23 cellular contexts compared by ENCODE assay signal in genomic region chr10:9853405-9854010, GRCh38.
DNase-seq lines count a peak whose midpoint lies in the region; ATAC-seq and TF ChIP-seq lines count a peak whose summit lies in the region.
"Had no signal": no experiment of that assay in that cellular context is flagged by ENCODE, and none has a peak within 500 bp of the region (broad histone marks: within the 10 kb centered on the region; RNA-seq: fewer than 3 reads in every experiment).

No MANE protein-coding gene starts in this region.

- H3K36me3 ChIP-seq in SK-N-SH (replicated peaks in 1 of 2; ENCODE audit: control insufficient read depth in 1 of 2, insufficient read depth in 2 of 2, low read length in 1 of 2) (no peaks in the 10 kb centered on the region), testis (ENCODE audit: low read depth, missing control alignments) (no peaks in the 10 kb centered on the region), GM23338 (ENCODE audit: insufficient read depth) (0 out of 2 replicates have a peak, but pooled peaks cover 3% of the 10 kb centered on the region)
- H3K36me3 ChIP-seq: colonic mucosa had no signal

- H3K27ac ChIP-seq in SK-N-SH (ENCODE audit: low read depth in 2 of 2, low read length in 1 of 2) = no peak overlapping the region
- no peak overlapping the region for H3K27ac ChIP-seq in testis
- H3K27ac ChIP-seq in GM23338 (ENCODE audit: low read depth) = no peak overlapping the region
- H3K27ac ChIP-seq: colonic mucosa, hepatocyte had no signal

- peaks cover 40% of the 10 kb centered on the region for H3K9me3 Mint-ChIP-seq in GM23338

- no peaks in the 10 kb centered on the region for H3K4me1 ChIP-seq in SK-N-SH (ENCODE audit: control insufficient read depth in 1 of 2, insufficient read depth in 2 of 2, low read depth in 1 of 2, low read length in 1 of 2)
- H3K4me1 ChIP-seq in testis = no peaks in the 10 kb centered on the region
- no peaks in the 10 kb centered on the region for H3K4me1 ChIP-seq in GM23338 (ENCODE audit: insufficient read depth)
- H3K4me1 ChIP-seq: colonic mucosa had no signal

- H3K79me2 ChIP-seq in SK-N-SH (ENCODE audit: insufficient read depth) (no peaks in the 10 kb centered on the region), GM23338 (replicated peaks; ENCODE audit: insufficient read depth) (no peaks in the 10 kb centered on the region)
- H3K79me2 ChIP-seq: hepatocyte had no signal

- H3K9ac ChIP-seq in SK-N-SH = no peak overlapping the region

- peaks cover 17% of the 10 kb centered on the region for H3K9me3 ChIP-seq in SK-N-SH
- H3K9me3 ChIP-seq in testis = no peaks in the 10 kb centered on the region
- H3K9me3 ChIP-seq: colonic mucosa had no signal

- H4K20me1 ChIP-seq in SK-N-SH (ENCODE audit: insufficient read depth) (no peaks in the 10 kb centered on the region), GM23338 (replicated peaks; ENCODE audit: insufficient read depth) (no peaks in the 10 kb centered on the region)

- peak; percentile 23; the same call in 1 of the 2 replicates for TF ChIP-seq RAD21 in SK-N-SH (IDR thresholded peaks at IDR 0.05; ENCODE audit: low read length)

- no peak overlapping the region for H3K4me3 Mint-ChIP-seq in GM23338
- H3K4me3 Mint-ChIP-seq: activated naive CD8-positive, alpha-beta T cell treated with anti-CD3 and anti-CD28 coated beads for 36 hours; B cell; immature natural killer cell; stimulated activated naive CD8-positive, alpha-beta T cell treated with anti-CD3 and anti-CD28 coated beads, Interleukin-15, Interleukin-2, amounts not matched to agents 100 ng/mL and 50 ng/mL, for 24 hours; T-helper 17 cell had no signal

- TF ChIP-seq EP300 in SK-N-SH (IDR thresholded peaks at IDR 0.05; ENCODE audit: borderline replicate concordance in 1 of 2, low read depth in 1 of 2, low read length in 1 of 2) = no peak

- H3K27me3 ChIP-seq in SK-N-SH (ENCODE audit: insufficient read depth) = no peaks in the 10 kb centered on the region
- no peaks in the 10 kb centered on the region for H3K27me3 ChIP-seq in testis
- no peaks in the 10 kb centered on the region for H3K27me3 ChIP-seq in GM23338 (ENCODE audit: insufficient read depth)
- H3K27me3 ChIP-seq: colonic mucosa, hepatocyte had no signal

- peaks cover 1% of the 10 kb centered on the region for H3K27me3 Mint-ChIP-seq in GM23338 (ENCODE audit: insufficient read depth, low read depth, poor library complexity)
- H3K27me3 Mint-ChIP-seq: activated naive CD8-positive, alpha-beta T cell treated with anti-CD3 and anti-CD28 coated beads for 36 hours; B cell; stimulated activated naive CD8-positive, alpha-beta T cell treated with anti-CD3 and anti-CD28 coated beads, Interleukin-15, Interleukin-2, amounts not matched to agents 100 ng/mL and 50 ng/mL, for 24 hours; T-helper 17 cell had no signal

- CTCF ChIA-PET in SK-N-SH (lab: Yijun Ruan, JAX) = no interaction called here

- H3K36me3 Mint-ChIP-seq in GM23338 (ENCODE audit: low read depth) = peaks cover 24% of the 10 kb centered on the region
- H3K36me3 Mint-ChIP-seq: activated naive CD8-positive, alpha-beta T cell treated with anti-CD3 and anti-CD28 coated beads for 36 hours had no signal

- 5% methylated on average over 2 of the region's 3 CpGs for WGBS in SK-N-SH (ENCODE audit: low lambda C conversion rate)
- WGBS in testis, 2 donors = 24 to 58% methylated on average over 3 of the region's 3 CpGs

- POLR2A ChIA-PET in SK-N-SH (lab: Yijun Ruan, JAX) = no interaction called here

- H2AFZ ChIP-seq in SK-N-SH (ENCODE audit: low read depth) (no peak overlapping the region), GM23338 (no peak overlapping the region)
- H2AFZ ChIP-seq: hepatocyte had no signal

- no peak for TF ChIP-seq POLR2A in testis (IDR thresholded peaks at IDR 0.05)

- no peak for TF ChIP-seq CTCF in SK-N-SH (IDR thresholded peaks at IDR 0.05)
- TF ChIP-seq CTCF in choroid plexus epithelial cell (conservative IDR thresholded peaks at IDR 0.05; ENCODE audit: low read depth, low read length) = peak; percentile 24
- no peak for TF ChIP-seq CTCF in testis (IDR thresholded peaks at IDR 0.05)
- no peak for TF ChIP-seq CTCF in GM23338 (conservative IDR thresholded peaks at IDR 0.05; ENCODE audit: low read depth in 2 of 2)

- no peak overlapping the region for H3K27ac Mint-ChIP-seq in GM23338
- H3K27ac Mint-ChIP-seq: activated naive CD8-positive, alpha-beta T cell treated with anti-CD3 and anti-CD28 coated beads for 36 hours; activated T-helper 2 cell treated with anti-CD3 and anti-CD28 coated beads, Interferon-gamma antibody, Interleukin-2, Interleukin-4, amounts not matched to agents 10 μg/mL and 5 μg/mL and 100 μg/mL, durations not matched to agents 14 hours and 24 hours and 36 hours; B cell; immature natural killer cell; stimulated activated naive CD8-positive, alpha-beta T cell treated with anti-CD3 and anti-CD28 coated beads, Interleukin-15, Interleukin-2, amounts not matched to agents 100 ng/mL and 50 ng/mL, for 24 hours; T-helper 17 cell had no signal

- no peak for ATAC-seq in SK-N-SH treated with all-trans-retinoic acid at 6 μM for 48 hours
- ATAC-seq in left ventricle myocardium superior = peak; percentile 84
- no peak for ATAC-seq in HG02610 (IDR thresholded peaks at IDR 0.05; ENCODE audit: unreplicated experiment)
- no peak for ATAC-seq in GM23338
- ATAC-seq: T-helper 17 cell had no signal

- H3K9me2 ChIP-seq in SK-N-SH (no peaks in the 10 kb centered on the region), GM23338 (ENCODE audit: insufficient read depth) (peaks cover 9% of the 10 kb centered on the region; the same call in 1 of the 2 replicates)

- H3F3A ChIP-seq in SK-N-SH (replicated peaks; ENCODE audit: insufficient read depth) (no peaks in the 10 kb centered on the region), GM23338 (replicated peaks; ENCODE audit: low read depth) (no peaks in the 10 kb centered on the region)

- H3K4me2 ChIP-seq in SK-N-SH = no peak overlapping the region
- H3K4me2 ChIP-seq in GM23338 = no peak overlapping the region
- H3K4me2 ChIP-seq: hepatocyte had no signal

- DNase-seq in SK-N-SH (peak; percentile 2), choroid plexus epithelial cell (ENCODE audit: low read depth) (peak; percentile 33), left ventricle myocardium superior (peak; percentile 37), testis (peak; percentile 19), GM23338 (ENCODE audit: low spot score) (no peak), AG08395 (ENCODE audit: low spot score) (no peak)
- DNase-seq: 8988T; activated CD8-positive, alpha-beta memory T cell treated with anti-CD3 and anti-CD28 coated beads, Interleukin-2, amount 50 U/mL, for 4 hours; activated naive CD8-positive, alpha-beta T cell treated with anti-CD3 and anti-CD28 coated beads for 36 hours; colonic mucosa; DMS79; immature natural killer cell; Kasumi-1; NCI-H1092 treated with DMSO at 0.1 percent for 48 hours; NCI-H2081; T-helper 17 cell; trophoblast cell had no signal

- no peak overlapping the region for H3K4me3 ChIP-seq in SK-N-SH (ENCODE audit: low read depth in 2 of 2, low read length in 1 of 2)
- H3K4me3 ChIP-seq in choroid plexus epithelial cell (ENCODE audit: low read depth, low read length) = no peak overlapping the region
- no peak overlapping the region for H3K4me3 ChIP-seq in testis
- H3K4me3 ChIP-seq in GM23338 = no peak overlapping the region
- H3K4me3 ChIP-seq: colonic mucosa, hepatocyte had no signal

- H3K4me1 Mint-ChIP-seq in GM23338 = no peaks in the 10 kb centered on the region
- H3K4me1 Mint-ChIP-seq: activated naive CD8-positive, alpha-beta T cell treated with anti-CD3 and anti-CD28 coated beads for 36 hours; B cell; immature natural killer cell; T-helper 17 cell had no signal

- intact Hi-C loops in left ventricle myocardium superior (cut with micrococcal nuclease) = no loop called here
- intact Hi-C loops in testis (cut with DNase I; ENCODE audit: low total_unique reads) = no loop called here

TF ChIP-seq in SK-N-SH treated with all-trans-retinoic acid at 6 μM for 48 hours, 23 proteins besides CTCF, POLR2A, EP300 and RAD21 (continues in another document):
- no peak for TF ChIP-seq TOX (CRISPR knock-in tag; IDR thresholded peaks at IDR 0.05; ENCODE audit: borderline replicate concordance)
- TF ChIP-seq CREB5 (CRISPR knock-in tag; IDR thresholded peaks at IDR 0.05; ENCODE audit: low read depth) = no peak

TF ChIP-seq in GM23338, 12 proteins besides CTCF, POLR2A, EP300 and RAD21:
- TF ChIP-seq POLR2AphosphoS5 (IDR thresholded peaks at IDR 0.05; ENCODE audit: low read depth) (no peak), JUNB (IDR thresholded peaks at IDR 0.05; ENCODE audit: unreplicated experiment) (no peak), EZH2 (IDR thresholded peaks at IDR 0.05; ENCODE audit: low read depth, unreplicated experiment) (no peak)
- TF ChIP-seq, protein P1, sequence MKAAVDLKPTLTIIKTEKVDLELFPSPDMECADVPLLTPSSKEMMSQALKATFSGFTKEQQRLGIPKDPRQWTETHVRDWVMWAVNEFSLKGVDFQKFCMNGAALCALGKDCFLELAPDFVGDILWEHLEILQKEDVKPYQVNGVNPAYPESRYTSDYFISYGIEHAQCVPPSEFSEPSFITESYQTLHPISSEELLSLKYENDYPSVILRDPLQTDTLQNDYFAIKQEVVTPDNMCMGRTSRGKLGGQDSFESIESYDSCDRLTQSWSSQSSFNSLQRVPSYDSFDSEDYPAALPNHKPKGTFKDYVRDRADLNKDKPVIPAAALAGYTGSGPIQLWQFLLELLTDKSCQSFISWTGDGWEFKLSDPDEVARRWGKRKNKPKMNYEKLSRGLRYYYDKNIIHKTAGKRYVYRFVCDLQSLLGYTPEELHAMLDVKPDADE (IDR thresholded peaks at IDR 0.05) = no peak

Comparison
In these comparisons a context has a peak if more than half of its experiments do, and no peak if none do; other contexts are left out.
1. DNase-seq: peak in SK-N-SH (single experiment), choroid plexus epithelial cell (single experiment), left ventricle myocardium superior (single experiment) and testis (single experiment); none in GM23338 (single experiment) and AG08395 (single experiment).